Comparison of ENCODE assay signal across 1 cellular context in the genomic region with DNA sequence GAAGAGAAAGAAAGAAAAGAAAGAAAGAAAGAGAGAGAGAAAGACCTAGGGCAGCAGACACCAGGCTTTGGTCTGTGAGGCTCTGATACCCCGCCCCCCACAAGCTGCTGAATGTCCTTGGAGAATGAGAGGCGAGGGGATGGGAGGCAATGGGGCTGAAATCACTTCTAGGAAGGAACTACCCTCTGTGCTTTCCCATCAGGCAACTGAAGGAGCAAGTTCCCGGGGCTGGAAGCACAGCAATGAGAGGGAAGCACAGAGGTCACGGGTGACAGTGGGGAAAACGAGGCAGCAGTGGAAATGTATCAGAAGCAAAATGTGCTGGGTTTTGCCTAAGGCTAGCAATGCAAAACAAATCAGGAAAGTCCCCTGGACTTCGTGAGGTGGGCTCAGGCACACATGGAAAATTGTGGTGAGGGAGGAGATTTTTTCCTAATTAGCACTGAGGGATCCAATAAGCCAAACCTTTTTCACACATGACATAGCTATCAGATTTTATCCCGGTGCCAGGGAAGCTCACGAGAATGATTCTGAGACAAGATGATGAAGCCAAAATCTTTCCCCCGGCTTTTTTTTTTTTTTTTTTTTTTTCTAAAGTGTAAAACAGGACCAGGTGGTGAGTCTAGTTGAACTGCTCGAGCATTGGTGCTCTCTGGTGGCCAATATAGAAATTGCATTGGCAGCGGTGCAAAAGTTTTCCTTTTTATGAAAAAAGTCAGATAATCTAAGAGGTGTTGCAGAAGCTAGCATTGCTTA.
TF ChIP-seq lines count a peak whose summit lies in the region.

No MANE protein-coding gene starts in this region.

TF ChIP-seq in HepG2, 621 proteins besides CTCF, POLR2A, EP300 and RAD21 (continued from another document):
- TF ChIP-seq PPARG (CRISPR knock-in tag; conservative IDR thresholded peaks at IDR 0.05) (0 out of 2 replicates have a peak, but pooled peaks have one; percentile 18), SMC3 (IDR thresholded peaks at IDR 0.05; ENCODE audit: low read length) (peak; percentile 93), PHF20 (CRISPR knock-in tag; IDR thresholded peaks at IDR 0.05) (0 out of 2 replicates have a peak, but pooled peaks have one; percentile 25), TERF1 (CRISPR knock-in tag; IDR thresholded peaks at IDR 0.05) (no peak), ZFP90 (CRISPR knock-in tag; IDR thresholded peaks at IDR 0.05; ENCODE audit: borderline replicate concordance) (0 out of 2 replicates have a peak, but pooled peaks have one; percentile 55), FOSL1 (CRISPR knock-in tag; IDR thresholded peaks at IDR 0.05; ENCODE audit: borderline replicate concordance) (peak; percentile 10; the same call in 1 of the 2 replicates), ZNF564 (CRISPR knock-in tag; IDR thresholded peaks at IDR 0.05) (no peak), TFAP4 (IDR thresholded peaks at IDR 0.05; ENCODE audit: borderline replicate concordance, low read depth) (peak; percentile 33; the same call in 1 of the 2 replicates), ZNF737 (CRISPR knock-in tag; IDR thresholded peaks at IDR 0.05; ENCODE audit: borderline replicate concordance) (0 out of 2 replicates have a peak, but pooled peaks have one; percentile 43), HOXA9 (CRISPR knock-in tag; IDR thresholded peaks at IDR 0.05; ENCODE audit: borderline replicate concordance) (no peak), STAG1 (CRISPR knock-in tag; IDR thresholded peaks at IDR 0.05) (peak; percentile 90)
